1 cellular context compared by ENCODE assay signal in genomic region chr9:121604242-121604641, GRCh38.
TF ChIP-seq lines count a peak whose summit lies in the region.

No MANE protein-coding gene starts in this region.

TF ChIP-seq in WTC11, 78 proteins besides CTCF, POLR2A, EP300 and RAD21:
- no peak for TF ChIP-seq STAT6 (CRISPR knock-in tag; conservative IDR thresholded peaks at IDR 0.05; ENCODE audit: low read depth)
- TF ChIP-seq E2F1 (CRISPR knock-in tag; IDR thresholded peaks at IDR 0.05), result no peak
- TF ChIP-seq JAZF1 (CRISPR knock-in tag; IDR thresholded peaks at IDR 0.05), result no peak
- no peak for TF ChIP-seq CREM (CRISPR knock-in tag; IDR thresholded peaks at IDR 0.05)
- TF ChIP-seq TP53 (CRISPR knock-in tag; IDR thresholded peaks at IDR 0.05), result no peak
- no peak for TF ChIP-seq PRRX2 (CRISPR knock-in tag; IDR thresholded peaks at IDR 0.05)
